ENCODE assay signal across 2 cellular contexts in the genomic region with DNA sequence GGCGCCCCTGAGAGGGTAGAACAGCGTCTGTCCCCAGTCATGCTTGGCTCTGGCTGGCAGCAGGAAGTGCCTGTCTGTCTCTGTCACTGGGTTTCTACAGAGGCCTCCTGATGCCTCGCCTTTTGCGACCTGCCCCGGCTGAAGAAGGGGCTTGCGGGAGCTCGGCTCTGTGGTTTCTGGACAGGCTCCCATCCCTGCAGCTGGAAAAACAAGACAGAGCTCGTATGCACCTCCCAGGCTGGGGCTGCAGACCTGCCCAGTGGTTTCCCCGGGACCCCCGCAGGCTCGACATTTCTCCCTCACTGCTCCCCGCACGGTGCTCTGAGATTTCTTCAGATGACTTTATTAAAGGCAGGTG.
TF ChIP-seq lines count a peak whose summit lies in the region.

No MANE protein-coding gene starts in this region.

TF ChIP-seq in A549, 52 proteins besides CTCF, POLR2A, EP300 and RAD21:
- TF ChIP-seq KDM1A (IDR thresholded peaks at IDR 0.05; ENCODE audit: low read depth) (no peak), KDM5A (IDR thresholded peaks at IDR 0.05) (no peak), MAFK (IDR thresholded peaks at IDR 0.05; ENCODE audit: partially characterized antibody) (no peak), HOXB5 (CRISPR knock-in tag; IDR thresholded peaks at IDR 0.05) (no peak), SREBF2 (IDR thresholded peaks at IDR 0.05) (no peak), CEBPB (IDR thresholded peaks at IDR 0.05) (no peak), ZFP36 (IDR thresholded peaks at IDR 0.05; ENCODE audit: borderline replicate concordance, partially characterized antibody) (no peak)

TF ChIP-seq in GM12878, 131 proteins besides CTCF, POLR2A, EP300 and RAD21:
- TF ChIP-seq NFYA (IDR thresholded peaks at IDR 0.05; ENCODE audit: borderline replicate concordance, low read depth, low read length) = no peak
- TF ChIP-seq, protein P1, sequence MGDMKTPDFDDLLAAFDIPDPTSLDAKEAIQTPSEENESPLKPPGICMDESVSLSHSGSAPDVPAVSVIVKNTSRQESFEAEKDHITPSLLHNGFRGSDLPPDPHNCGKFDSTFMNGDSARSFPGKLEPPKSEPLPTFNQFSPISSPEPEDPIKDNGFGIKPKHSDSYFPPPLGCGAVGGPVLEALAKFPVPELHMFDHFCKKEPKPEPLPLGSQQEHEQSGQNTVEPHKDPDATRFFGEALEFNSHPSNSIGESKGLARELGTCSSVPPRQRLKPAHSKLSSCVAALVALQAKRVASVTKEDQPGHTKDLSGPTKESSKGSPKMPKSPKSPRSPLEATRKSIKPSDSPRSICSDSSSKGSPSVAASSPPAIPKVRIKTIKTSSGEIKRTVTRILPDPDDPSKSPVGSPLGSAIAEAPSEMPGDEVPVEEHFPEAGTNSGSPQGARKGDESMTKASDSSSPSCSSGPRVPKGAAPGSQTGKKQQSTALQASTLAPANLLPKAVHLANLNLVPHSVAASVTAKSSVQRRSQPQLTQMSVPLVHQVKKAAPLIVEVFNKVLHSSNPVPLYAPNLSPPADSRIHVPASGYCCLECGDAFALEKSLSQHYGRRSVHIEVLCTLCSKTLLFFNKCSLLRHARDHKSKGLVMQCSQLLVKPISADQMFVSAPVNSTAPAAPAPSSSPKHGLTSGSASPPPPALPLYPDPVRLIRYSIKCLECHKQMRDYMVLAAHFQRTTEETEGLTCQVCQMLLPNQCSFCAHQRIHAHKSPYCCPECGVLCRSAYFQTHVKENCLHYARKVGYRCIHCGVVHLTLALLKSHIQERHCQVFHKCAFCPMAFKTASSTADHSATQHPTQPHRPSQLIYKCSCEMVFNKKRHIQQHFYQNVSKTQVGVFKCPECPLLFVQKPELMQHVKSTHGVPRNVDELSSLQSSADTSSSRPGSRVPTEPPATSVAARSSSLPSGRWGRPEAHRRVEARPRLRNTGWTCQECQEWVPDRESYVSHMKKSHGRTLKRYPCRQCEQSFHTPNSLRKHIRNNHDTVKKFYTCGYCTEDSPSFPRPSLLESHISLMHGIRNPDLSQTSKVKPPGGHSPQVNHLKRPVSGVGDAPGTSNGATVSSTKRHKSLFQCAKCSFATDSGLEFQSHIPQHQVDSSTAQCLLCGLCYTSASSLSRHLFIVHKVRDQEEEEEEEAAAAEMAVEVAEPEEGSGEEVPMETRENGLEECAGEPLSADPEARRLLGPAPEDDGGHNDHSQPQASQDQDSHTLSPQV (IDR thresholded peaks at IDR 0.05) = no peak
- TF ChIP-seq, protein P2, sequence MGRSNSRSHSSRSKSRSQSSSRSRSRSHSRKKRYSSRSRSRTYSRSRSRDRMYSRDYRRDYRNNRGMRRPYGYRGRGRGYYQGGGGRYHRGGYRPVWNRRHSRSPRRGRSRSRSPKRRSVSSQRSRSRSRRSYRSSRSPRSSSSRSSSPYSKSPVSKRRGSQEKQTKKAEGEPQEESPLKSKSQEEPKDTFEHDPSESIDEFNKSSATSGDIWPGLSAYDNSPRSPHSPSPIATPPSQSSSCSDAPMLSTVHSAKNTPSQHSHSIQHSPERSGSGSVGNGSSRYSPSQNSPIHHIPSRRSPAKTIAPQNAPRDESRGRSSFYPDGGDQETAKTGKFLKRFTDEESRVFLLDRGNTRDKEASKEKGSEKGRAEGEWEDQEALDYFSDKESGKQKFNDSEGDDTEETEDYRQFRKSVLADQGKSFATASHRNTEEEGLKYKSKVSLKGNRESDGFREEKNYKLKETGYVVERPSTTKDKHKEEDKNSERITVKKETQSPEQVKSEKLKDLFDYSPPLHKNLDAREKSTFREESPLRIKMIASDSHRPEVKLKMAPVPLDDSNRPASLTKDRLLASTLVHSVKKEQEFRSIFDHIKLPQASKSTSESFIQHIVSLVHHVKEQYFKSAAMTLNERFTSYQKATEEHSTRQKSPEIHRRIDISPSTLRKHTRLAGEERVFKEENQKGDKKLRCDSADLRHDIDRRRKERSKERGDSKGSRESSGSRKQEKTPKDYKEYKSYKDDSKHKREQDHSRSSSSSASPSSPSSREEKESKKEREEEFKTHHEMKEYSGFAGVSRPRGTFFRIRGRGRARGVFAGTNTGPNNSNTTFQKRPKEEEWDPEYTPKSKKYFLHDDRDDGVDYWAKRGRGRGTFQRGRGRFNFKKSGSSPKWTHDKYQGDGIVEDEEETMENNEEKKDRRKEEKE (IDR thresholded peaks at IDR 0.05) = no peak
- TF ChIP-seq, protein P3, sequence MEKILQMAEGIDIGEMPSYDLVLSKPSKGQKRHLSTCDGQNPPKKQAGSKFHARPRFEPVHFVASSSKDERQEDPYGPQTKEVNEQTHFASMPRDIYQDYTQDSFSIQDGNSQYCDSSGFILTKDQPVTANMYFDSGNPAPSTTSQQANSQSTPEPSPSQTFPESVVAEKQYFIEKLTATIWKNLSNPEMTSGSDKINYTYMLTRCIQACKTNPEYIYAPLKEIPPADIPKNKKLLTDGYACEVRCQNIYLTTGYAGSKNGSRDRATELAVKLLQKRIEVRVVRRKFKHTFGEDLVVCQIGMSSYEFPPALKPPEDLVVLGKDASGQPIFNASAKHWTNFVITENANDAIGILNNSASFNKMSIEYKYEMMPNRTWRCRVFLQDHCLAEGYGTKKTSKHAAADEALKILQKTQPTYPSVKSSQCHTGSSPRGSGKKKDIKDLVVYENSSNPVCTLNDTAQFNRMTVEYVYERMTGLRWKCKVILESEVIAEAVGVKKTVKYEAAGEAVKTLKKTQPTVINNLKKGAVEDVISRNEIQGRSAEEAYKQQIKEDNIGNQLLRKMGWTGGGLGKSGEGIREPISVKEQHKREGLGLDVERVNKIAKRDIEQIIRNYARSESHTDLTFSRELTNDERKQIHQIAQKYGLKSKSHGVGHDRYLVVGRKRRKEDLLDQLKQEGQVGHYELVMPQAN (conservative IDR thresholded peaks at IDR 0.05) = no peak
- TF ChIP-seq TCF7 (IDR thresholded peaks at IDR 0.05; ENCODE audit: borderline replicate concordance) = no peak
- TF ChIP-seq, protein P4, sequence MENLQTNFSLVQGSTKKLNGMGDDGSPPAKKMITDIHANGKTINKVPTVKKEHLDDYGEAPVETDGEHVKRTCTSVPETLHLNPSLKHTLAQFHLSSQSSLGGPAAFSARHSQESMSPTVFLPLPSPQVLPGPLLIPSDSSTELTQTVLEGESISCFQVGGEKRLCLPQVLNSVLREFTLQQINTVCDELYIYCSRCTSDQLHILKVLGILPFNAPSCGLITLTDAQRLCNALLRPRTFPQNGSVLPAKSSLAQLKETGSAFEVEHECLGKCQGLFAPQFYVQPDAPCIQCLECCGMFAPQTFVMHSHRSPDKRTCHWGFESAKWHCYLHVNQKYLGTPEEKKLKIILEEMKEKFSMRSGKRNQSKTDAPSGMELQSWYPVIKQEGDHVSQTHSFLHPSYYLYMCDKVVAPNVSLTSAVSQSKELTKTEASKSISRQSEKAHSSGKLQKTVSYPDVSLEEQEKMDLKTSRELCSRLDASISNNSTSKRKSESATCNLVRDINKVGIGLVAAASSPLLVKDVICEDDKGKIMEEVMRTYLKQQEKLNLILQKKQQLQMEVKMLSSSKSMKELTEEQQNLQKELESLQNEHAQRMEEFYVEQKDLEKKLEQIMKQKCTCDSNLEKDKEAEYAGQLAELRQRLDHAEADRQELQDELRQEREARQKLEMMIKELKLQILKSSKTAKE (IDR thresholded peaks at IDR 0.05; ENCODE audit: low read depth, poor library complexity, severe bottlenecking) = no peak
- TF ChIP-seq HDAC6 (IDR thresholded peaks at IDR 0.05; ENCODE audit: unreplicated experiment) = no peak
- no peak for TF ChIP-seq ESRRA (IDR thresholded peaks at IDR 0.05; ENCODE audit: low read length)
- TF ChIP-seq EGR1 (IDR thresholded peaks at IDR 0.05; ENCODE audit: borderline replicate concordance in 1 of 2, low read depth in 2 of 2, low read length in 2 of 2) = no peak
- TF ChIP-seq YY1 (IDR thresholded peaks at IDR 0.05; ENCODE audit: low read depth, low read length) = no peak
- no peak for TF ChIP-seq GATAD2B (conservative IDR thresholded peaks at IDR 0.05; ENCODE audit: low read depth)
- TF ChIP-seq ZNF274 (IDR thresholded peaks at IDR 0.05; ENCODE audit: insufficient read depth, insufficient read length) = no peak
- TF ChIP-seq TBL1XR1 (IDR thresholded peaks at IDR 0.05; ENCODE audit: low read depth, low read length) = no peak
- TF ChIP-seq NR2F1 (conservative IDR thresholded peaks at IDR 0.05) = no peak
- TF ChIP-seq RUNX3 (IDR thresholded peaks at IDR 0.05; ENCODE audit: low read length) = no peak
- no peak for TF ChIP-seq NR2C1 (IDR thresholded peaks at IDR 0.05)
- TF ChIP-seq MYB (IDR thresholded peaks at IDR 0.05; ENCODE audit: borderline replicate concordance, low read depth, low read length) = no peak
- TF ChIP-seq, protein P5, sequence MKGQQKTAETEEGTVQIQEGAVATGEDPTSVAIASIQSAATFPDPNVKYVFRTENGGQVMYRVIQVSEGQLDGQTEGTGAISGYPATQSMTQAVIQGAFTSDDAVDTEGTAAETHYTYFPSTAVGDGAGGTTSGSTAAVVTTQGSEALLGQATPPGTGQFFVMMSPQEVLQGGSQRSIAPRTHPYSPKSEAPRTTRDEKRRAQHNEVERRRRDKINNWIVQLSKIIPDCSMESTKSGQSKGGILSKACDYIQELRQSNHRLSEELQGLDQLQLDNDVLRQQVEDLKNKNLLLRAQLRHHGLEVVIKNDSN (IDR thresholded peaks at IDR 0.05; ENCODE audit: borderline replicate concordance, extremely low read length, insufficient read depth, low read depth, low read length) = no peak
- no peak for TF ChIP-seq NBN (IDR thresholded peaks at IDR 0.05)
- no peak for TF ChIP-seq NFIC (IDR thresholded peaks at IDR 0.05; ENCODE audit: low read depth, low read length)
